In the genomic region with DNA sequence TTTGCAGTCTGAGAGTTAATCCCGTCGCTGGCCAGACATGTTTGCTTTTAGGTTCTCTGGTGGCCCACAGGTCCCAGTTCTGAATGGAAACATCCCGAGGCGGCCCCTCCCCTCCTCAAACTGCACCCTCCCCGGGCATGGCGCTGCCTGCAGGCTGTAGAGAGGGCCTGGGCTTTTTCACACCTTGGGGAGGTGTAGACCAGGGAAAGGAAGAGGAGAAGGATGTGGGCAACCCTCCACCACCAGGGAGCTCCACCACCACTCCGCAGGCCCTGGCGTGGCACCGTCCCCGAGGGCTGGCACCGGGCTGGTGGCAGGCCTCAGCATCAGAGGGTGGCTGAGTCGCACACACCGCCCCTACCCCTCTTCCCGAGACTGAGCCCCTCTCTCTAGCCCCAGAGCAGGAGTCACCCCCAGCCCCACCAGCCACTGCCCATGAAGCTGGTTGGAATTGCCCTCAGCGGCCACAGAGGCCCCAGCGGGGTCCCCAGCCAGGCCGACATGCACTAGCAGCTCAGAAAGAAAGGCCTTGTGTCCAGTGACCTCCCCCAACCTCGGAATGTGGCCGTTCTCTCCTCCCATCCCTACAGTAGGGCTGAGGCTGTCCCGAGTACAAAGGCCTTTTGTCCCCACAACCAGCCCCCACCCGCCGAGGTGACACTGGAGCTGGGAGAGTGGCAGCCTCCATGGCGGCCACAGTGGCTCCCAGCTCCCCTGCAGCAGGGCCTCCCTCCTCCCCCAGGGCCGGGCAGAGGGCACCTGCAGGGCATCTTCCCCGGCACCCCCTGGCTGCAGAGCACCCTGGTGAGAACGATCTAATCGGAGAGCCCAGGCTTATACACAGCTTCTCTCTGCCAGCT, we compare ENCODE assay signal across 8 cellular contexts. TPM values are rescaled to one million over a fixed set of nuclear protein-coding genes. Genes with fewer than 3 reads are reported as not detected.
A peak's percentile ranks its signal among the peaks of the same experiment; 100 is the strongest.
DNase-seq lines count a peak whose midpoint lies in the region; ATAC-seq and TF ChIP-seq lines count a peak whose summit lies in the region.

No MANE protein-coding gene starts in this region.

- no peaks in the 10 kb centered on the region for H4K20me1 ChIP-seq in neural progenitor cell (ENCODE audit: low read depth)

- H2AFZ ChIP-seq in neural progenitor cell (replicated peaks): no peak overlapping the region

- peaks cover 18% of the 10 kb centered on the region for H3K27me3 Mint-ChIP-seq in neural progenitor cell (ENCODE audit: insufficient read depth, low read depth)

- H3K79me2 ChIP-seq in neural progenitor cell (ENCODE audit: low read depth): no peaks in the 10 kb centered on the region

- H3K36me3 Mint-ChIP-seq in neural progenitor cell: peaks cover 6% of the 10 kb centered on the region

- H3K4me1 ChIP-seq in neural progenitor cell: peaks cover 18% of the 10 kb centered on the region

- H3K27ac ChIP-seq in neural progenitor cell: peak overlapping the region; percentile 86

- H3K4me3 ChIP-seq in epithelial cell of proximal tubule (ENCODE audit: low read depth, low read length) (no peak overlapping the region), neural progenitor cell (no peak overlapping the region)

- TF ChIP-seq CTCF in epithelial cell of proximal tubule (conservative IDR thresholded peaks at IDR 0.05; ENCODE audit: low read depth, low read length): peak; percentile 47
- TF ChIP-seq CTCF in neural progenitor cell (IDR thresholded peaks at IDR 0.05): peak; percentile 33

- peak overlapping the region; percentile 66 for H3K4me2 ChIP-seq in neural progenitor cell

- H3K27me3 ChIP-seq in neural progenitor cell: no peaks in the 10 kb centered on the region

- peaks cover 17% of the 10 kb centered on the region for H3K9me3 Mint-ChIP-seq in neural progenitor cell

- H3K9ac ChIP-seq in neural progenitor cell: no peak overlapping the region

- DNase-seq in stimulated activated CD4-positive, alpha-beta T cell treated with anti-CD3 and anti-CD28 coated beads, Interleukin-15, amount 100 ng/mL, for 24 hours: peak; percentile 49
- DNase-seq in stimulated activated CD4-positive, alpha-beta T cell treated with anti-CD3 and anti-CD28 coated beads, Interleukin-12 subunit alpha, Interleukin-12 subunit beta, amount 100 ng/mL, for 4 hours: no peak
- peak; percentile 35 for DNase-seq in activated CD4-positive, alpha-beta T cell treated with anti-CD3 and anti-CD28 coated beads for 1 hour
- no peak for DNase-seq in epithelial cell of proximal tubule (ENCODE audit: low read depth)
- DNase-seq in neural progenitor cell (ENCODE audit: low spot score): peak; percentile 95
- DNase-seq in SKM-1 treated with dmso at 0.1 percent for 144 hours (lab: John Stamatoyannopoulos, UW; ENCODE audit: unreplicated experiment): no peak
- no peak for DNase-seq in NCI-H2227 treated with DMSO at 0.1 percent for 48 hours (lab: John Stamatoyannopoulos, UW)

- H3F3A ChIP-seq in neural progenitor cell (ENCODE audit: low read depth): peaks cover 36% of the 10 kb centered on the region

- no peaks in the 10 kb centered on the region for H3K9me3 ChIP-seq in neural progenitor cell (ENCODE audit: low read depth)

- H3K36me3 ChIP-seq in neural progenitor cell: no peaks in the 10 kb centered on the region

- peak overlapping the region; percentile 38 for H3K4me3 Mint-ChIP-seq in neural progenitor cell

- no peak for ATAC-seq in HG03095 (IDR thresholded peaks at IDR 0.05; ENCODE audit: unreplicated experiment)

- H3K4me1 Mint-ChIP-seq in neural progenitor cell: peaks cover 29% of the 10 kb centered on the region

- H3K27ac Mint-ChIP-seq in neural progenitor cell: peak overlapping the region; percentile 99

RNA-seq across cellular contexts. Expression of a gene that starts 23.5 kb away (rescaled TPM):
- 100 and 130 TPM in 2 replicates for total RNA-seq in epithelial cell of proximal tubule
- 7.8 and 24.0 TPM in 2 replicates for total RNA-seq in neural progenitor cell (ENCODE audit: low replicate concordance)

RNA-seq across cellular contexts. Expression of a gene that starts 58.1 kb away (rescaled TPM):
- total RNA-seq in epithelial cell of proximal tubule: 1.7 and 2.3 TPM in 2 replicates
- 25.3 and 26.4 TPM in 2 replicates for total RNA-seq in neural progenitor cell (ENCODE audit: low replicate concordance)

Comparison
In these comparisons a context has a peak if more than half of its experiments do, and no peak if none do; other contexts are left out.
1. DNase-seq: peak in stimulated activated CD4-positive, alpha-beta T cell treated with anti-CD3 and anti-CD28 coated beads, Interleukin-15, amount 100 ng/mL, for 24 hours (single experiment), activated CD4-positive, alpha-beta T cell treated with anti-CD3 and anti-CD28 coated beads for 1 hour (single experiment) and neural progenitor cell (single experiment); none in stimulated activated CD4-positive, alpha-beta T cell treated with anti-CD3 and anti-CD28 coated beads, Interleukin-12 subunit alpha, Interleukin-12 subunit beta, amount 100 ng/mL, for 4 hours (single experiment), epithelial cell of proximal tubule (single experiment), SKM-1 treated with dmso at 0.1 percent for 144 hours (single experiment) and NCI-H2227 treated with DMSO at 0.1 percent for 48 hours (single experiment).